Comparison of ENCODE assay signal across 26 cellular contexts in the genomic region with DNA sequence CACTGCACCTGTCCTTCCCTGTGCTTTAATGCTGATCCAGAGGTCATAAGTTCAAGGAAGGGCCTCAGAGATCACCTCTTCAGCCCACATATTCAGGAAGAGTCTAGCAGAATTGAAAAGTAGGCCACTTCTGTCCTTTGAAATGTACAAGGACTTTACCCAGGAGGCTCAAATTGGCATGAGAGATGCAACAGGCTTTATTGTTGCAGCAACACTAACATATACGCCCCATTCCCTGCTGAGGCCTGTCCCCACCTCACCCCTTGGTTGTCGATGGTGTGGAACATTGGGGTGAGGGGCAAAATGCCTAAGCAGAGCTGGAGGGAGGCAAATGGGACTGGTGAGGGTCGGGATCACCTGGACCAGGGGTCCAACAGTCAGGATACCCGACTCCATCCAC. TPM values are rescaled to one million over a fixed set of nuclear protein-coding genes. Genes with fewer than 3 reads are reported as not detected.
DNase-seq lines count a peak whose midpoint lies in the region; ATAC-seq, FAIRE-seq and TF ChIP-seq lines count a peak whose summit lies in the region.
"Had no signal": no experiment of that assay in that cellular context is flagged by ENCODE, and none has a peak within 500 bp of the region (broad histone marks: within the 10 kb centered on the region; RNA-seq: fewer than 3 reads in every experiment).

No MANE protein-coding gene starts in this region.

- no peaks in the 10 kb centered on the region for H4K20me1 ChIP-seq in osteoblast (ENCODE audit: insufficient read depth, low read length)

- peaks cover 3% of the 10 kb centered on the region for H3K36me3 ChIP-seq in osteoblast (ENCODE audit: insufficient read depth, low read length)
- peaks cover 0 to 14% of the 10 kb centered on the region in 2 donors for H3K36me3 ChIP-seq in left lung

- H3K4me3 Mint-ChIP-seq in activated naive CD4-positive, alpha-beta T cell treated with anti-CD3 and anti-CD28 coated beads, Interleukin-2, amount 50 U/mL, for 24 hours = peak overlapping the region; percentile 44
- H3K4me3 Mint-ChIP-seq in activated T-helper 2 cell treated with anti-CD3 and anti-CD28 coated beads, Interferon-gamma antibody, Interleukin-2, Interleukin-4, amounts not matched to agents 10 μg/mL and 5 μg/mL and 100 μg/mL, durations not matched to agents 14 hours and 24 hours and 36 hours (ENCODE audit: low read depth) = peak overlapping the region; percentile 21
- no peak overlapping the region for H3K4me3 Mint-ChIP-seq in activated CD4-positive, alpha-beta T cell treated with anti-CD3 and anti-CD28 coated beads, Interleukin-2, amount 10 ng/mL, durations not matched to agents 7 days and 5 days

- peaks cover 16% of the 10 kb centered on the region for H3K4me1 Mint-ChIP-seq in activated naive CD4-positive, alpha-beta T cell treated with anti-CD3 and anti-CD28 coated beads, Interleukin-2, amount 50 U/mL, for 24 hours
- peaks cover 15% of the 10 kb centered on the region for H3K4me1 Mint-ChIP-seq in activated T-helper 2 cell treated with anti-CD3 and anti-CD28 coated beads, Interferon-gamma antibody, Interleukin-2, Interleukin-4, amounts not matched to agents 10 μg/mL and 5 μg/mL and 100 μg/mL, durations not matched to agents 14 hours and 24 hours and 36 hours (ENCODE audit: low read depth)
- peaks cover 20% of the 10 kb centered on the region for H3K4me1 Mint-ChIP-seq in activated CD4-positive, alpha-beta T cell treated with anti-CD3 and anti-CD28 coated beads, Interleukin-2, amount 10 ng/mL, durations not matched to agents 7 days and 5 days

- POLR2A ChIA-PET in activated CD4-positive, alpha-beta T cell treated with anti-CD3 and anti-CD28 coated beads, Interleukin-2, amount 10 ng/mL, durations not matched to agents 7 days and 5 days (lab: Charles Lee) = no interaction called here

- H3K27me3 ChIP-seq in osteoblast (ENCODE audit: insufficient read depth, low read length) = no peaks in the 10 kb centered on the region
- H3K27me3 ChIP-seq in left lung = no peaks in the 10 kb centered on the region

- CTCF ChIA-PET in activated CD4-positive, alpha-beta T cell treated with anti-CD3 and anti-CD28 coated beads, Interleukin-2, amount 10 ng/mL, durations not matched to agents 7 days and 5 days (lab: Charles Lee) = no interaction called here

- H3K9me3 ChIP-seq in osteoblast (ENCODE audit: low read depth, low read length) (no peaks in the 10 kb centered on the region), left lung (no peaks in the 10 kb centered on the region)

- H3K79me2 ChIP-seq in osteoblast (ENCODE audit: insufficient read depth, low read length) = peaks cover 23% of the 10 kb centered on the region

- no peak for DNase-seq in activated naive CD4-positive, alpha-beta T cell treated with Interleukin-2 at 50 U/mL for 16 hours
- DNase-seq in activated T-helper 2 cell treated with anti-CD3 and anti-CD28 coated beads, Interferon-gamma antibody, Interleukin-2, Interleukin-4, amounts not matched to agents 10 μg/mL and 5 μg/mL and 100 μg/mL, durations not matched to agents 14 hours and 24 hours and 36 hours (ENCODE audit: low spot score) = no peak
- peak; percentile 90 for DNase-seq in osteoblast (ENCODE audit: insufficient read length, low spot score, missing footprints)
- no peak for DNase-seq in GM12892 (ENCODE audit: insufficient read length)
- DNase-seq in left lung = no peak
- no peak for DNase-seq in activated CD4-positive, alpha-beta T cell treated with anti-CD3 and anti-CD28 coated beads, Interleukin-2, amount 10 ng/mL, durations not matched to agents 7 days and 5 days
- DNase-seq: AML-193, COR-L47, DMS 273 treated with DMSO at 0.1 percent for 48 hours, DND-41, KG1, NCI-H1105, NCI-H146, NCI-H2029 treated with DMSO at 0.1 percent for 48 hours, NCI-H226, NCI-H510A treated with DMSO at 0.1 percent for 48 hours, NCI-H748 treated with DMSO at 0.1 percent for 48 hours had no signal

- H3K4me1 ChIP-seq in osteoblast (ENCODE audit: insufficient read depth, low read length) = peaks cover 6% of the 10 kb centered on the region
- peaks cover 0 to 5% of the 10 kb centered on the region in 2 donors for H3K4me1 ChIP-seq in left lung

- intact Hi-C loops in activated T-helper 2 cell treated with anti-CD3 and anti-CD28 coated beads, Interferon-gamma antibody, Interleukin-2, Interleukin-4, amounts not matched to agents 10 μg/mL and 5 μg/mL and 100 μg/mL, durations not matched to agents 14 hours and 24 hours and 36 hours (cut with micrococcal nuclease) = no loop called here
- intact Hi-C loops in left lung (cut with DNase I) = no loop called here

- H3K27me3 Mint-ChIP-seq in activated naive CD4-positive, alpha-beta T cell treated with anti-CD3 and anti-CD28 coated beads, Interleukin-2, amount 50 U/mL, for 24 hours = no peaks in the 10 kb centered on the region
- H3K27me3 Mint-ChIP-seq in activated T-helper 2 cell treated with anti-CD3 and anti-CD28 coated beads, Interferon-gamma antibody, Interleukin-2, Interleukin-4, amounts not matched to agents 10 μg/mL and 5 μg/mL and 100 μg/mL, durations not matched to agents 14 hours and 24 hours and 36 hours (ENCODE audit: low read depth) = no peaks in the 10 kb centered on the region
- H3K27me3 Mint-ChIP-seq in activated CD4-positive, alpha-beta T cell treated with anti-CD3 and anti-CD28 coated beads, Interleukin-2, amount 10 ng/mL, durations not matched to agents 7 days and 5 days = no peaks in the 10 kb centered on the region

- H2AFZ ChIP-seq in osteoblast (ENCODE audit: low read length) = no peak overlapping the region

- FAIRE-seq in GM12892 (lab: Jason Lieb, UNC) = no peak
- FAIRE-seq: GM12878, H1, HTR-8/SVneo had no signal

- no peak for TF ChIP-seq CTCF in osteoblast (IDR thresholded peaks at IDR 0.05; ENCODE audit: extremely low read depth, low read depth, low read length)
- TF ChIP-seq CTCF in left lung (IDR thresholded peaks at IDR 0.05) = no peak

- TF ChIP-seq POLR2A in GM12892 (IDR thresholded peaks at IDR 0.05; ENCODE audit: low read depth, low read length) = no peak

- H3K4me2 ChIP-seq in osteoblast (ENCODE audit: insufficient read depth, low read length) = no peak overlapping the region

- no peak for ATAC-seq in left lung
- ATAC-seq in GM18511 (IDR thresholded peaks at IDR 0.05; ENCODE audit: unreplicated experiment) = no peak
- ATAC-seq: GM12878, Panc1, SK-N-SH treated with all-trans-retinoic acid at 6 μM for 48 hours had no signal

- H3K4me3 ChIP-seq in osteoblast (ENCODE audit: insufficient read depth, low read length) (no peak overlapping the region), left lung (no peak overlapping the region)
- H3K4me3 ChIP-seq: GM12878 had no signal

- no peaks in the 10 kb centered on the region for H3K36me3 Mint-ChIP-seq in activated naive CD4-positive, alpha-beta T cell treated with anti-CD3 and anti-CD28 coated beads, Interleukin-2, amount 50 U/mL, for 24 hours
- H3K36me3 Mint-ChIP-seq in activated T-helper 2 cell treated with anti-CD3 and anti-CD28 coated beads, Interferon-gamma antibody, Interleukin-2, Interleukin-4, amounts not matched to agents 10 μg/mL and 5 μg/mL and 100 μg/mL, durations not matched to agents 14 hours and 24 hours and 36 hours (ENCODE audit: low read depth) = peaks cover 32% of the 10 kb centered on the region
- H3K36me3 Mint-ChIP-seq in activated CD4-positive, alpha-beta T cell treated with anti-CD3 and anti-CD28 coated beads, Interleukin-2, amount 10 ng/mL, durations not matched to agents 7 days and 5 days (ENCODE audit: low read depth) = peaks cover 17% of the 10 kb centered on the region

- no peak overlapping the region for H3K27ac Mint-ChIP-seq in activated naive CD4-positive, alpha-beta T cell treated with anti-CD3 and anti-CD28 coated beads, Interleukin-2, amount 50 U/mL, for 24 hours
- H3K27ac Mint-ChIP-seq in activated T-helper 2 cell treated with anti-CD3 and anti-CD28 coated beads, Interferon-gamma antibody, Interleukin-2, Interleukin-4, amounts not matched to agents 10 μg/mL and 5 μg/mL and 100 μg/mL, durations not matched to agents 14 hours and 24 hours and 36 hours = no peak overlapping the region
- H3K27ac Mint-ChIP-seq in activated CD4-positive, alpha-beta T cell treated with anti-CD3 and anti-CD28 coated beads, Interleukin-2, amount 10 ng/mL, durations not matched to agents 7 days and 5 days = no peak overlapping the region

- no peaks in the 10 kb centered on the region for H3K9me3 Mint-ChIP-seq in activated naive CD4-positive, alpha-beta T cell treated with anti-CD3 and anti-CD28 coated beads, Interleukin-2, amount 50 U/mL, for 24 hours
- H3K9me3 Mint-ChIP-seq in activated T-helper 2 cell treated with anti-CD3 and anti-CD28 coated beads, Interferon-gamma antibody, Interleukin-2, Interleukin-4, amounts not matched to agents 10 μg/mL and 5 μg/mL and 100 μg/mL, durations not matched to agents 14 hours and 24 hours and 36 hours = peaks cover 4% of the 10 kb centered on the region
- no peaks in the 10 kb centered on the region for H3K9me3 Mint-ChIP-seq in activated CD4-positive, alpha-beta T cell treated with anti-CD3 and anti-CD28 coated beads, Interleukin-2, amount 10 ng/mL, durations not matched to agents 7 days and 5 days

- H3K27ac ChIP-seq in osteoblast (ENCODE audit: low read depth, low read length) = no peak overlapping the region
- no peak overlapping the region for H3K27ac ChIP-seq in left lung
- H3K27ac ChIP-seq: C4-2B had no signal

RNA-seq across cellular contexts. Expression of gene PRAF2, which starts 2.8 kb away (rescaled TPM):
- total RNA-seq in activated T-helper 2 cell treated with anti-CD3 and anti-CD28 coated beads, Interferon-gamma antibody, Interleukin-2, Interleukin-4, amounts not matched to agents 10 μg/mL and 5 μg/mL and 100 μg/mL, durations not matched to agents 14 hours and 24 hours and 36 hours = 14.2 and 14.4 TPM in 2 replicates
- total RNA-seq in osteoblast (12.3 and 15.6 TPM in 2 replicates), left lung (10 to 100 TPM; 37.3 to 40.0 TPM)
- 3.5 TPM for polyA plus RNA-seq in GM12892 (2012; ENCODE audit: missing spikeins)
- total RNA-seq in activated CD4-positive, alpha-beta T cell treated with anti-CD3 and anti-CD28 coated beads, Interleukin-2, amount 10 ng/mL, durations not matched to agents 7 days and 5 days = 10 to 100 TPM; 24.7 to 27.1 TPM

RNA-seq across cellular contexts. Expression of gene WDR45, which starts 8.7 kb away (rescaled TPM):
- total RNA-seq in activated T-helper 2 cell treated with anti-CD3 and anti-CD28 coated beads, Interferon-gamma antibody, Interleukin-2, Interleukin-4, amounts not matched to agents 10 μg/mL and 5 μg/mL and 100 μg/mL, durations not matched to agents 14 hours and 24 hours and 36 hours = 37.9 and 43.5 TPM in 2 replicates
- total RNA-seq in osteoblast (86.5 and 97.5 TPM in 2 replicates), left lung (10 to 100 TPM; 47.5 to 51.6 TPM)
- polyA plus RNA-seq in GM12892 (2012; ENCODE audit: missing spikeins) = 12.6 TPM
- total RNA-seq in activated CD4-positive, alpha-beta T cell treated with anti-CD3 and anti-CD28 coated beads, Interleukin-2, amount 10 ng/mL, durations not matched to agents 7 days and 5 days = 10 to 100 TPM; 44.0 to 48.6 TPM

RNA-seq across cellular contexts. Expression of gene CCDC120, which starts 12.2 kb away (rescaled TPM):
- total RNA-seq in activated T-helper 2 cell treated with anti-CD3 and anti-CD28 coated beads, Interferon-gamma antibody, Interleukin-2, Interleukin-4, amounts not matched to agents 10 μg/mL and 5 μg/mL and 100 μg/mL, durations not matched to agents 14 hours and 24 hours and 36 hours = 4.6 and 6.6 TPM in 2 replicates
- total RNA-seq in osteoblast = 1.1 and 1.2 TPM in 2 replicates
- polyA plus RNA-seq in GM12892 (2012; ENCODE audit: missing spikeins) = 1.7 TPM
- total RNA-seq in left lung = 10 to 100 TPM in 1 of 2 donors, 1 to 10 TPM in 1; 9.7 to 11.9 TPM
- 1 to 10 TPM; 5.5 to 5.9 TPM for total RNA-seq in activated CD4-positive, alpha-beta T cell treated with anti-CD3 and anti-CD28 coated beads, Interleukin-2, amount 10 ng/mL, durations not matched to agents 7 days and 5 days
- total RNA-seq: A172 had no signal

RNA-seq across cellular contexts. Expression of gene TFE3, which starts 27.8 kb away (rescaled TPM):
- 28.4 and 28.5 TPM in 2 replicates for total RNA-seq in activated T-helper 2 cell treated with anti-CD3 and anti-CD28 coated beads, Interferon-gamma antibody, Interleukin-2, Interleukin-4, amounts not matched to agents 10 μg/mL and 5 μg/mL and 100 μg/mL, durations not matched to agents 14 hours and 24 hours and 36 hours
- 36.2 and 46.7 TPM in 2 replicates for total RNA-seq in osteoblast
- polyA plus RNA-seq in GM12892 (2012; ENCODE audit: missing spikeins) = 12.7 TPM
- 10 to 100 TPM; 48.0 to 63.5 TPM for total RNA-seq in left lung
- 10 to 100 TPM; 25.7 to 26.8 TPM for total RNA-seq in activated CD4-positive, alpha-beta T cell treated with anti-CD3 and anti-CD28 coated beads, Interleukin-2, amount 10 ng/mL, durations not matched to agents 7 days and 5 days

RNA-seq across cellular contexts. Expression of gene GPKOW, which starts 52.5 kb away (rescaled TPM):
- 25.8 and 26.3 TPM in 2 replicates for total RNA-seq in activated T-helper 2 cell treated with anti-CD3 and anti-CD28 coated beads, Interferon-gamma antibody, Interleukin-2, Interleukin-4, amounts not matched to agents 10 μg/mL and 5 μg/mL and 100 μg/mL, durations not matched to agents 14 hours and 24 hours and 36 hours
- total RNA-seq in osteoblast = 12.4 and 14.1 TPM in 2 replicates
- 13.1 TPM for polyA plus RNA-seq in GM12892 (2012; ENCODE audit: missing spikeins)
- 10 to 100 TPM; 15.5 to 15.7 TPM for total RNA-seq in left lung
- total RNA-seq in activated CD4-positive, alpha-beta T cell treated with anti-CD3 and anti-CD28 coated beads, Interleukin-2, amount 10 ng/mL, durations not matched to agents 7 days and 5 days = 10 to 100 TPM; 29.2 to 33.2 TPM
